Comparison of ENCODE assay signal across 1 cellular context in the genomic region with DNA sequence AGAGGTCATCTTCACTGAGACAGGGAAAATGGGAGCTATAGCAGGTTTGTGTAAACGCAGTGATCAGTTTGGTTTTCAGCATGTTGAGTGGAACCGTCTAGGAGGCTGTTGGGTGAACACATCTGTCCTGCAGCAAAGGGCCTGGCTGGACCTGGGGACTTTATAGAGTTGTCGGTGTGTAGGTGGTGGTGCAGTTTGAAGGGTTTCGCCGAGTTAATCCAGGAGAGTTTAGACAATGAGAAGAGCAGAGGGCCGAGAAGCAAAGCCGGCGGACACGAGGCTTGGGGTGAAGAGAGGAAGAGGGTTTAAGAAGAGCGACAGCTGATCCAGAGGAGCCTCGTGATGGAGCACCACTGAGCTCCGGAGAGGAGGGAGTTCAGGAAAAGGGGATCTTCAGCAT.
TF ChIP-seq lines count a peak whose summit lies in the region.

No MANE protein-coding gene starts in this region.

TF ChIP-seq in HepG2, 621 proteins besides CTCF, POLR2A, EP300 and RAD21:
- TF ChIP-seq ZNF263 (CRISPR knock-in tag; IDR thresholded peaks at IDR 0.05) (0 out of 2 replicates have a peak, but pooled peaks have one; percentile 51), YY1 (IDR thresholded peaks at IDR 0.05; ENCODE audit: insufficient read depth, insufficient replicate concordance, low read depth, low read length) (no peak)
TF ChIP-seq in HepG2: peak in this region for 1.
